In genomic region chr7:44967571-44968446, GRCh38 we compare ENCODE assay signal across 9 cellular contexts. TPM values are rescaled to one million over a fixed set of nuclear protein-coding genes. Genes with fewer than 3 reads are reported as not detected.
DNase-seq lines count a peak whose midpoint lies in the region; ATAC-seq, FAIRE-seq and TF ChIP-seq lines count a peak whose summit lies in the region.
"Had no signal": no experiment of that assay in that cellular context is flagged by ENCODE, and none has a peak within 500 bp of the region (broad histone marks: within the 10 kb centered on the region; RNA-seq: fewer than 3 reads in every experiment).

No MANE protein-coding gene starts in this region.

- H3K36me3 Mint-ChIP-seq in CD4-positive, alpha-beta T cell (ENCODE audit: low read depth): peaks cover 71% of the 10 kb centered on the region
- H3K36me3 Mint-ChIP-seq in chondrocyte (ENCODE audit: low read depth): no peaks in the 10 kb centered on the region
- H3K36me3 Mint-ChIP-seq in natural killer cell treated with Interleukin-12 subunit alpha and Interleukin-12 subunit beta and Interleukin-15 and Interleukin-18, amount 100 ng/mL, for 72 hours: peaks cover 5% of the 10 kb centered on the region

- H3K79me1 ChIP-seq in mesenchymal stem cell (replicated peaks; ENCODE audit: low read length, poor library complexity, severe bottlenecking): no peaks in the 10 kb centered on the region

- H3K9me3 ChIP-seq in CD4-positive, alpha-beta T cell (ENCODE audit: control insufficient read depth, low read length): no peaks in the 10 kb centered on the region
- no peaks in the 10 kb centered on the region for H3K9me3 ChIP-seq in mesenchymal stem cell (ENCODE audit: control insufficient read depth, low read length)
- H3K9me3 ChIP-seq: adrenal gland had no signal

- no peak overlapping the region for H3K4me3 Mint-ChIP-seq in CD4-positive, alpha-beta T cell
- no peak overlapping the region for H3K4me3 Mint-ChIP-seq in chondrocyte (ENCODE audit: unreplicated experiment)
- no peak overlapping the region for H3K4me3 Mint-ChIP-seq in natural killer cell treated with Interleukin-12 subunit alpha and Interleukin-12 subunit beta and Interleukin-15 and Interleukin-18, amount 100 ng/mL, for 72 hours

- H3K27me3 ChIP-seq in CD4-positive, alpha-beta T cell (ENCODE audit: control insufficient read depth, insufficient read depth, low read length): no peaks in the 10 kb centered on the region
- peaks cover 13 to 38% of the 10 kb centered on the region in 2 experiments for H3K27me3 ChIP-seq in mesenchymal stem cell (ENCODE audit: control insufficient read depth in 1 of 2, insufficient read depth in 1 of 2, low read length in 2 of 2)
- H3K27me3 ChIP-seq: adrenal gland had no signal

- no peak overlapping the region for H3K18ac ChIP-seq in mesenchymal stem cell (ENCODE audit: low read depth in 1 of 2, low read length in 2 of 2)

- H3K4me1 Mint-ChIP-seq in CD4-positive, alpha-beta T cell (ENCODE audit: low read depth): no peaks in the 10 kb centered on the region
- H3K4me1 Mint-ChIP-seq in chondrocyte (ENCODE audit: low read depth): no peaks in the 10 kb centered on the region
- peaks cover 14 to 19% of the 10 kb centered on the region in 2 donors for H3K4me1 Mint-ChIP-seq in natural killer cell treated with Interleukin-12 subunit alpha and Interleukin-12 subunit beta and Interleukin-15 and Interleukin-18, amount 100 ng/mL, for 72 hours (ENCODE audit: low read depth in 2 of 2)

- no peak overlapping the region for H2BK5ac ChIP-seq in mesenchymal stem cell (ENCODE audit: low read depth, low read length, poor library complexity, severe bottlenecking)

- intact Hi-C loops in CD4-positive, alpha-beta T cell (cut with DNase I, micrococcal nuclease): no loop called here

- TF ChIP-seq CTCF in CD4-positive, alpha-beta T cell (IDR thresholded peaks at IDR 0.05): no peak
- peak; percentile 65 for TF ChIP-seq CTCF in chondrocyte (IDR thresholded peaks at IDR 0.05)

- no peaks in the 10 kb centered on the region for H3K9me3 Mint-ChIP-seq in CD4-positive, alpha-beta T cell
- H3K9me3 Mint-ChIP-seq in chondrocyte (ENCODE audit: low read depth): no peaks in the 10 kb centered on the region
- no peaks in the 10 kb centered on the region for H3K9me3 Mint-ChIP-seq in natural killer cell treated with Interleukin-12 subunit alpha and Interleukin-12 subunit beta and Interleukin-15 and Interleukin-18, amount 100 ng/mL, for 72 hours

- no peak for FAIRE-seq in HTR-8/SVneo (lab: Jason Lieb, UNC)

- no peak for DNase-seq in CD4-positive, alpha-beta T cell
- DNase-seq in HTR-8/SVneo (ENCODE audit: insufficient read length, low spot score): peak; percentile 30
- DNase-seq in chondrocyte (ENCODE audit: low spot score): peak; percentile 84
- DNase-seq in natural killer cell treated with Interleukin-12 subunit alpha and Interleukin-12 subunit beta and Interleukin-15 and Interleukin-18, amount 100 ng/mL, for 72 hours (ENCODE audit: low spot score): no peak
- DNase-seq in mesenchymal stem cell: no peak
- no peak for DNase-seq in OCI-M2 (lab: John Stamatoyannopoulos, UW; ENCODE audit: unreplicated experiment)
- no peak for DNase-seq in NCI-H2171 treated with DMSO at 0.1 percent for 48 hours (lab: John Stamatoyannopoulos, UW)

- H3K14ac ChIP-seq in mesenchymal stem cell (ENCODE audit: low read length in 2 of 2): no peak overlapping the region

- no peak overlapping the region for H3K4me2 ChIP-seq in mesenchymal stem cell (ENCODE audit: low read length, poor library complexity, severe bottlenecking)

- H4K91ac ChIP-seq in mesenchymal stem cell (ENCODE audit: low read length): no peak overlapping the region

- H3K4me3 ChIP-seq in mesenchymal stem cell (ENCODE audit: insufficient read depth in 1 of 2, low read depth in 1 of 2, low read length in 2 of 2): no peak overlapping the region
- H3K4me3 ChIP-seq: adrenal gland had no signal

- no peaks in the 10 kb centered on the region for H3K27me3 Mint-ChIP-seq in CD4-positive, alpha-beta T cell
- peaks cover 2% of the 10 kb centered on the region for H3K27me3 Mint-ChIP-seq in chondrocyte (ENCODE audit: low read depth)
- H3K27me3 Mint-ChIP-seq in natural killer cell treated with Interleukin-12 subunit alpha and Interleukin-12 subunit beta and Interleukin-15 and Interleukin-18, amount 100 ng/mL, for 72 hours: no peaks in the 10 kb centered on the region

- no peak overlapping the region for H2AFZ ChIP-seq in mesenchymal stem cell (ENCODE audit: low read depth, low read length)

- no peak overlapping the region for H3K23ac ChIP-seq in mesenchymal stem cell (ENCODE audit: low read length in 2 of 2)

- no peak overlapping the region for H2BK12ac ChIP-seq in mesenchymal stem cell (ENCODE audit: low read length in 2 of 2)

- no peak overlapping the region for H2BK15ac ChIP-seq in mesenchymal stem cell (ENCODE audit: low read depth, poor library complexity, severe bottlenecking)

- H3K27ac ChIP-seq in CD4-positive, alpha-beta T cell (ENCODE audit: low read depth, low read length): no peak overlapping the region
- no peak overlapping the region for H3K27ac ChIP-seq in mesenchymal stem cell (ENCODE audit: low read length, poor library complexity, severe bottlenecking)
- H3K27ac ChIP-seq: adrenal gland had no signal

- H4K8ac ChIP-seq in mesenchymal stem cell (ENCODE audit: low read length): no peak overlapping the region

- H3K4me1 ChIP-seq in mesenchymal stem cell (ENCODE audit: control insufficient read depth, insufficient read depth, low read depth, low read length): peaks cover 3% of the 10 kb centered on the region

- CTCF ChIA-PET in CD4-positive, alpha-beta T cell (lab: Charles Lee): no interaction called here

- H3K27ac Mint-ChIP-seq in CD4-positive, alpha-beta T cell: peak overlapping the region; percentile 58
- H3K27ac Mint-ChIP-seq in chondrocyte (ENCODE audit: unreplicated experiment): no peak overlapping the region
- peak overlapping the region; percentile 46 to 62 for H3K27ac Mint-ChIP-seq in natural killer cell treated with Interleukin-12 subunit alpha and Interleukin-12 subunit beta and Interleukin-15 and Interleukin-18, amount 100 ng/mL, for 72 hours

- POLR2A ChIA-PET in CD4-positive, alpha-beta T cell (lab: Charles Lee): no interaction called here

- 83% methylated on average over 18 of the region's 18 CpGs for WGBS in mesenchymal stem cell

- no peaks in the 10 kb centered on the region for H3K36me3 ChIP-seq in mesenchymal stem cell (ENCODE audit: control insufficient read depth in 1 of 2, insufficient read depth in 2 of 2, low read depth in 1 of 2, low read length in 2 of 2)
- H3K36me3 ChIP-seq: adrenal gland had no signal

- H2BK120ac ChIP-seq in mesenchymal stem cell (ENCODE audit: low read depth, low read length): no peak overlapping the region

- ATAC-seq in CD4-positive, alpha-beta T cell (ENCODE audit: poor library complexity): no peak
- ATAC-seq in natural killer cell treated with Interleukin-12 subunit alpha and Interleukin-12 subunit beta and Interleukin-15 and Interleukin-18, amount 100 ng/mL, for 72 hours: no peak
- ATAC-seq in GM18870 (IDR thresholded peaks at IDR 0.05; ENCODE audit: unreplicated experiment): no peak

- H2AK5ac ChIP-seq in mesenchymal stem cell (ENCODE audit: low read length, severe bottlenecking): no peak overlapping the region

- no peak overlapping the region for H3K4ac ChIP-seq in mesenchymal stem cell (ENCODE audit: low read depth in 1 of 2, low read length in 2 of 2)

- H3K9ac ChIP-seq in mesenchymal stem cell (ENCODE audit: low read length): no peak overlapping the region

RNA-seq across cellular contexts. Expression of gene MYO1G, which starts 11.0 kb away (rescaled TPM):
- 100 to 1,000 TPM; 155 to 157 TPM for total RNA-seq in CD4-positive, alpha-beta T cell
- total RNA-seq in chondrocyte: 0.05 to 0.36 TPM in 2 of 3 replicates, not detected in the other
- 100 to 1,000 TPM; 465 to 518 TPM for total RNA-seq in natural killer cell treated with Interleukin-12 subunit alpha and Interleukin-12 subunit beta and Interleukin-15 and Interleukin-18, amount 100 ng/mL, for 72 hours
- not detected for polyA plus RNA-seq in mesenchymal stem cell (2013, experiment 1 of 2)
- polyA plus RNA-seq in mesenchymal stem cell (2013, experiment 2 of 2): not detected

RNA-seq across cellular contexts. Expression of gene CCM2, which starts 32.2 kb away (rescaled TPM):
- total RNA-seq in CD4-positive, alpha-beta T cell: 10 to 100 TPM; 48.8 to 52.8 TPM
- total RNA-seq in chondrocyte: 43.7 to 53.7 TPM (median 47.8 TPM) in 3 replicates
- total RNA-seq in natural killer cell treated with Interleukin-12 subunit alpha and Interleukin-12 subunit beta and Interleukin-15 and Interleukin-18, amount 100 ng/mL, for 72 hours: 10 to 100 TPM; 59.2 to 68.4 TPM
- 39.8 TPM for polyA plus RNA-seq in mesenchymal stem cell (2013, experiment 1 of 2)
- polyA plus RNA-seq in mesenchymal stem cell (2013, experiment 2 of 2): 39.9 TPM

Comparison
In these comparisons a context has a peak if more than half of its experiments do, and no peak if none do; other contexts are left out.
1. DNase-seq: peak in HTR-8/SVneo (single experiment) and chondrocyte (single experiment); none in CD4-positive, alpha-beta T cell (0 of 10), natural killer cell treated with Interleukin-12 subunit alpha and Interleukin-12 subunit beta and Interleukin-15 and Interleukin-18, amount 100 ng/mL, for 72 hours (single experiment), mesenchymal stem cell (single experiment), OCI-M2 (single experiment) and NCI-H2171 treated with DMSO at 0.1 percent for 48 hours (single experiment).
2. RNA of gene MYO1G, which starts 11.0 kb away (total RNA-seq): 465 to 518 TPM in natural killer cell treated with Interleukin-12 subunit alpha and Interleukin-12 subunit beta and Interleukin-15 and Interleukin-18, amount 100 ng/mL, for 72 hours and 155 to 157 TPM in CD4-positive, alpha-beta T cell; 0.05 to 0.36 TPM in chondrocyte; every median in the first group is over 100 times any median in the second.